ENCODE assay signal across 16 cellular contexts in the genomic region with DNA sequence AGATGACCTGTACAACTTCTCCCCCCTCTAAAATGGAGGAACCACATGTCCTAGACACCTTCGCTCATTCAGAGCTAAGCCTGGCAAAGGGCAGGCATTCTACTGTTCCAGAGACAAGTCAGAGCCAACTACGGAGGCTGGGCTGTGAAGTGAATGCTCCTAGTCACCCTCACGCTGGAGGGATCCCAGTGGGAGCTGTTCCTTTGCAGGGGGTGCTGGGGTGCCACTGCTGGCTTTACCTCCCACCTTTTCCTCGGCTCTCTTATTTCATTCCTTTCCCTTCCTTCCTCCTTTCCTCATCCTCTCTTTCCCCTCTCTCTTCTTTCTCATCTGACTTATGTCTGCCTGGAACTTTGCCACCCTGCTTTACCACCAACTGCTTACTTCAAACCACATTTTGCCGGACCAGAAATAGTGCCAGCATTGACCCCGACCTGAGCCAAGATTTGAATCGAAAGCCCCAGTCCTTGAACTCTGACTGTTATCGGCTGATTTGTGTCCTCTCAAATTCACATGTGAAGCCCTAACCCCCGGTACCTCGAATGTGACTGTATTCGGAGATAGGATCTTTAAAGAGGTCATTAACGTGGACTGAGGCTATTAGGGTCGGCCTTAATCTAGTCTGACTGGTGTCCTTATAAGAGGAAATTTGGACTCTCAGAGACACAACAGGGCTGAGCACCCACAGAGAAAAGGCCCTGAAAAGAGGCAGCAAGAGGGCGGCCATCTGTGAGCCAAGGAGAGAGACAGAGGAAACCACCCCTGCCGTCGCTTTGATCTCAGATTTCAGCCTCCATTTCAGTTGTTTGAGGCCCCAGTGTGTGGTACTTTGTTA. TPM values are rescaled to one million over a fixed set of nuclear protein-coding genes. Genes with fewer than 3 reads are reported as not detected.
DNase-seq lines count a peak whose midpoint lies in the region; ATAC-seq and TF ChIP-seq lines count a peak whose summit lies in the region.
"Had no signal": no experiment of that assay in that cellular context is flagged by ENCODE, and none has a peak within 500 bp of the region (broad histone marks: within the 10 kb centered on the region; RNA-seq: fewer than 3 reads in every experiment).

No MANE protein-coding gene starts in this region.

- no peaks in the 10 kb centered on the region for H4K20me1 ChIP-seq in H9 (ENCODE audit: control insufficient read depth, insufficient read depth, insufficient read length)

- no peak overlapping the region for H3K27ac Mint-ChIP-seq in H9

- peaks cover 7% of the 10 kb centered on the region for H3K4me1 ChIP-seq in HUES48 (ENCODE audit: control insufficient read depth, insufficient read depth, low read length)
- H3K4me1 ChIP-seq in H9 (ENCODE audit: insufficient read depth, low read length): no peaks in the 10 kb centered on the region

- H3K18ac ChIP-seq in H9 (ENCODE audit: insufficient read length, low read depth, low read length): no peak overlapping the region

- no peak overlapping the region for H3K14ac ChIP-seq in H9 (ENCODE audit: insufficient read depth, low read length)

- no peak overlapping the region for H3K4me3 Mint-ChIP-seq in H9

- H3K27me3 ChIP-seq in HUES48 (ENCODE audit: control insufficient read depth, insufficient read depth, low read length) (no peaks in the 10 kb centered on the region; the same call in 1 of the 2 replicates), H9 (ENCODE audit: insufficient read depth, low read length) (no peaks in the 10 kb centered on the region)

- H3K36me3 ChIP-seq in HUES48 (ENCODE audit: control insufficient read depth, insufficient read depth, low read length): no peaks in the 10 kb centered on the region

- no peak overlapping the region for H4K5ac ChIP-seq in H9 (ENCODE audit: insufficient read length, low read depth, low read length)

- H3K9ac ChIP-seq in HUES48 (ENCODE audit: low read depth, low read length) (no peak overlapping the region), H9 (ENCODE audit: extremely low read depth, insufficient read length, low read length) (no peak overlapping the region)

- TF ChIP-seq CTCF in H9 (conservative IDR thresholded peaks at IDR 0.05): no peak

- no CpG with 5 or more reads among the region's 16 CpGs for WGBS in H9 (ENCODE audit: extremely low coverage, insufficient read length, low lambda C conversion rate)

- DNase-seq in ELR (ENCODE audit: low read depth) (peak; percentile 2), astrocyte of the hippocampus (ENCODE audit: low read depth, low spot score) (peak; percentile 25), myocyte (ENCODE audit: low read depth) (peak; percentile 14), NCI-H226 (no peak), H9 (no peak)
- DNase-seq: HCEC 1CT; NCI-H1417 treated with DMSO at 0.1 percent for 48 hours; NCI-H1930; NCI-H446; NK-92 treated with Interleukin-12 subunit alpha and Interleukin-12 subunit beta, amount 100 ng/mL, for 24 hours had no signal

- H3K27ac ChIP-seq in HUES48 (ENCODE audit: low read depth, low read length) (peak overlapping the region; percentile 22), H9 (ENCODE audit: insufficient read length, low read depth, low read length) (no peak overlapping the region)
- H3K27ac ChIP-seq: C4-2B, HL-60 had no signal

- no peak overlapping the region for H2BK12ac ChIP-seq in H9 (ENCODE audit: insufficient read length, low read depth, low read length)

- H3K4me3 ChIP-seq in HUES48 (ENCODE audit: low read depth, low read length): no peak overlapping the region
- H3K4me3 ChIP-seq: K562 had no signal

- H3K23me2 ChIP-seq in H9 (ENCODE audit: insufficient read length, low read depth, low read length, poor library complexity, severe bottlenecking): no peaks in the 10 kb centered on the region

- no peak overlapping the region for H2BK5ac ChIP-seq in H9 (ENCODE audit: insufficient read length, low read length)

- no peak overlapping the region for H2BK15ac ChIP-seq in H9 (ENCODE audit: low read depth, low read length)

- no peaks in the 10 kb centered on the region; a peak in 1 of 7 replicates for H3K36me3 Mint-ChIP-seq in H9 (ENCODE audit: insufficient read depth in 1 of 3, low read depth in 3 of 3)

- no peak overlapping the region for H3K56ac ChIP-seq in H9 (ENCODE audit: insufficient read length, low read depth, low read length)

- no peak overlapping the region for H2AFZ ChIP-seq in H9 (ENCODE audit: low read length)

- no peak overlapping the region for H3K23ac ChIP-seq in H9 (ENCODE audit: insufficient read length, low read depth, low read length)

- H3K9me3 Mint-ChIP-seq in H9: no peaks in the 10 kb centered on the region; a peak in 1 of 5 replicates

- no peak overlapping the region for H3K4me2 ChIP-seq in H9 (ENCODE audit: insufficient read depth, insufficient read length, low read length)

- H3T11ph ChIP-seq in H9 (ENCODE audit: low read length): no peak overlapping the region

- no peaks in the 10 kb centered on the region for H3K79me1 ChIP-seq in H9 (ENCODE audit: insufficient read depth, low read depth, low read length, poor library complexity, severe bottlenecking)

- H2BK120ac ChIP-seq in H9 (ENCODE audit: low read depth, low read length, poor library complexity, severe bottlenecking): no peak overlapping the region

- H2BK20ac ChIP-seq in H9 (ENCODE audit: low read depth, low read length, poor library complexity, severe bottlenecking): no peak overlapping the region

- H2AK5ac ChIP-seq in H9 (ENCODE audit: insufficient read length, low read length): no peak overlapping the region

- no peak for ATAC-seq in GM19023 (IDR thresholded peaks at IDR 0.05; ENCODE audit: unreplicated experiment)
- ATAC-seq: K562 had no signal

- H4K91ac ChIP-seq in H9 (ENCODE audit: insufficient read length, low read depth, low read length): no peak overlapping the region

- no peak overlapping the region for H4K8ac ChIP-seq in H9 (replicated peaks; ENCODE audit: insufficient read length, low read depth, low read length)

- peaks cover 20 to 24% of the 10 kb centered on the region in 2 experiments for H3K4me1 Mint-ChIP-seq in H9

- peaks cover 12% of the 10 kb centered on the region for H3K27me3 Mint-ChIP-seq in H9 (ENCODE audit: low read depth)

- H3K9me3 ChIP-seq in HUES48 (ENCODE audit: control insufficient read depth, insufficient read depth, low read length) (no peaks in the 10 kb centered on the region), H9 (ENCODE audit: control insufficient read depth, low read depth, low read length) (no peaks in the 10 kb centered on the region)

- no peaks in the 10 kb centered on the region for H3K79me2 ChIP-seq in H9 (ENCODE audit: insufficient read depth, low read length)

- no peak overlapping the region for H3K4ac ChIP-seq in H9 (ENCODE audit: low read depth, low read length)

RNA-seq across cellular contexts. Expression of a gene that starts 31.4 kb away (rescaled TPM):
- not detected in 2 replicates for total RNA-seq in myocyte
- polyA plus RNA-seq in myocyte (2012): not detected
- total RNA-seq in H9 (2021): not detected in 2 replicates
- total RNA-seq: K562, SK-MEL-5 had no signal
- polyA plus RNA-seq: K562 had no signal

Comparison
In these comparisons a context has a peak if more than half of its experiments do, and no peak if none do; other contexts are left out.
1. DNase-seq: peak in ELR (single experiment), astrocyte of the hippocampus (single experiment) and myocyte (single experiment); none in NCI-H226 (single experiment) and H9 (single experiment).